Comparison of ENCODE assay signal across 7 cellular contexts in the genomic region with DNA sequence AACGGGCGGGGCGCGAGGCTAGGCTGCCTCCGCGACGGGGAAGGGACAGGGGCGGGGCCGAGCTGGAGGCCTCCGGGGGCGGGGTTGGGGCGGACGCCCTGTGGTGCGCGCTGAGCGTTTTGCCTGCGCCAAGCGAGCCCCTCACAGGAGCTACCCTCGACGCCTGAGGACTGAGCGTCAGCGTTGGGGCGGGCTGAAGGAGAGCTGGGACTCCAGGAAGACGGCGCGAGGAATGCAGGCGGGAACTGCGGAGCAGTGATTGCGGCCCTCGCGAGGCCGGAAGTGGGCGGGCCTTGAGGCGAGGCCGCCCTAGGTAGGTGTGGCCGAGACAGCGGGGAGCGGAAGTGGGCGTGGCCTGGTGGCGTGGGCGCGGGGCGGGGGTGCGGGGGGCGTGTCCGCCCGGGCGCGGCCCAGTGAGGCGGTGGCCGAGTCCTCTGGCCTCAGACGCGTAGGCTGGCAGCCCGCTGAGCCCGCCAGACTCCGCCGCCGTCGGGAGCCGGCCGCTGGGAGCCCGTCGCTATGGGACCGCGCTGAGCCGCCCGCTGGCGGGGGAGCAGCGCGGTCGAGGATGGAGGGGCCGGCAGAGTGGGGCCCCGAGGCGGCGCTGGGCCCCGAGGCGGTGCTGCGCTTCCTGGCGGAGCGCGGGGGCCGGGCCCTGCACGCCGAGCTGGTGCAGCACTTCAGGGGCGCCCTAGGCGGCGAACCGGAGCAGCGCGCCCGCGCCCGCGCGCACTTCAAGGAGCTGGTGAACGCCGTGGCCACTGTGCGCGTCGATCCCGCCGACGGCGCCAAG. TPM values are rescaled to one million over a fixed set of nuclear protein-coding genes. Genes with fewer than 3 reads are reported as not detected.
DNase-seq lines count a peak whose midpoint lies in the region; ATAC-seq and TF ChIP-seq lines count a peak whose summit lies in the region.

A gene (minus strand): TSS at position 45 of the 793 bp plus-strand sequence. CDS start 139 bp downstream, outside the sequence.
A gene with protein sequence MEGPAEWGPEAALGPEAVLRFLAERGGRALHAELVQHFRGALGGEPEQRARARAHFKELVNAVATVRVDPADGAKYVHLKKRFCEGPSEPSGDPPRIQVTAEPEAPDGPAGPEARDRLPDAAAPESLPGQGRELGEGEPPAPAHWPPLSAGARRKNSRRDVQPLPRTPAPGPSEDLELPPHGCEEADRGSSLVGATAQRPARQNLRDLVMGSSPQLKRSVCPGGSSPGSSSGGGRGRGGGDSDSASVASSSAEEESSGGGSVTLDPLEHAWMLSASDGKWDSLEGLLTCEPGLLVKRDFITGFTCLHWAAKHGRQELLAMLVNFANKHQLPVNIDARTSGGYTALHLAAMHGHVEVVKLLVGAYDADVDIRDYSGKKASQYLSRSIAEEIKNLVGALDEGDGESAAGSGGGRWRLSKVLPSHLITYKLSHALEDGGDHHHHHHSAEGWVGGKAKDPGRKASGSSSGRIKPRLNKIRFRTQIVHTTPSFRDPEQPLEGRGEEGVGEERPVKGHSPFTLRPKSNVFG (plus strand): TSS at position 443 of the 793 bp plus-strand sequence. CDS start 126 bp downstream, at position 569.

- WGBS in lung, 2 donors: 1 to 2% methylated on average over 68 to 104 of the region's 104 CpGs

- TF ChIP-seq POLR2A in GM18526 (IDR thresholded peaks at IDR 0.05; ENCODE audit: extremely low read depth, insufficient read length): peak; percentile 26

- peaks cover 0 to 11% of the 10 kb centered on the region in 2 donors for H3K4me1 ChIP-seq in lung (ENCODE audit: control insufficient read depth in 2 of 2, insufficient read depth in 2 of 2, low read length in 2 of 2)

- TF ChIP-seq CTCF in lung (IDR thresholded peaks at IDR 0.05; ENCODE audit: control extremely low read depth, extremely low read depth): no peak

- peak; percentile 65 for ATAC-seq in HG03097 (IDR thresholded peaks at IDR 0.05; ENCODE audit: low FRiP score, unreplicated experiment)
- peak; percentile 95 for ATAC-seq in lung (ENCODE audit: insufficient read depth, low FRiP score)

- peaks cover 0 to 2% of the 10 kb centered on the region in 2 donors for H3K9me3 ChIP-seq in lung (ENCODE audit: control insufficient read depth in 2 of 2, insufficient read depth in 1 of 2, low read length in 1 of 2)

- H3K36me3 ChIP-seq in lung (ENCODE audit: control insufficient read depth in 2 of 2, insufficient read depth in 2 of 2, low read length in 2 of 2): no peaks in the 10 kb centered on the region

- DNase-seq in NCI-H510A (lab: John Stamatoyannopoulos, UW): peak; percentile 96
- DNase-seq in activated CD8-positive, alpha-beta memory T cell treated with anti-CD3 and anti-CD28 coated beads for 24 hours: peak; percentile 88
- peak; percentile 60 for DNase-seq in effector CD8-positive, alpha-beta T cell (lab: John Stamatoyannopoulos, UW)
- DNase-seq in lung (ENCODE audit: low spot score): peak; percentile 96
- peak; percentile 62 to 79 for DNase-seq in stimulated activated CD4-positive, alpha-beta T cell treated with anti-CD3 and anti-CD28 coated beads, Interleukin-4, amount 100 ng/mL, for 48 hours (ENCODE audit: low read depth in 2 of 2)

- peak within 1 kb of the TSS; percentile 99 to 100 for H3K27ac ChIP-seq in lung (ENCODE audit: low read depth in 1 of 2, low read length in 1 of 2)

- no peaks in the 10 kb centered on the region for H3K27me3 ChIP-seq in lung (ENCODE audit: control insufficient read depth, insufficient read depth)

- H3K4me3 ChIP-seq in lung: peak within 1 kb of the TSS; percentile 76

RNA-seq across cellular contexts. Expression of the first gene that starts in this region (rescaled TPM):
- 100 to 1,000 TPM in 1 of 2 donors, 10 to 100 TPM in 1; 63.9 to 117 TPM for total RNA-seq in lung
- 10 to 100 TPM; 30.2 to 32.8 TPM for polyA plus RNA-seq in lung

RNA-seq across cellular contexts. Expression of the second gene that starts in this region (rescaled TPM):
- 10 to 100 TPM; 12.8 to 15.2 TPM for total RNA-seq in lung
- 1 to 10 TPM; 5.2 to 5.6 TPM for polyA plus RNA-seq in lung

Comparison
In these comparisons a context has a peak if more than half of its experiments do, and no peak if none do; other contexts are left out.
1. Peak in every context shown above with its lines: DNase-seq, ATAC-seq, H3K4me3 ChIP-seq and H3K27ac ChIP-seq.